7 cellular contexts compared by ENCODE assay signal in the genomic region with DNA sequence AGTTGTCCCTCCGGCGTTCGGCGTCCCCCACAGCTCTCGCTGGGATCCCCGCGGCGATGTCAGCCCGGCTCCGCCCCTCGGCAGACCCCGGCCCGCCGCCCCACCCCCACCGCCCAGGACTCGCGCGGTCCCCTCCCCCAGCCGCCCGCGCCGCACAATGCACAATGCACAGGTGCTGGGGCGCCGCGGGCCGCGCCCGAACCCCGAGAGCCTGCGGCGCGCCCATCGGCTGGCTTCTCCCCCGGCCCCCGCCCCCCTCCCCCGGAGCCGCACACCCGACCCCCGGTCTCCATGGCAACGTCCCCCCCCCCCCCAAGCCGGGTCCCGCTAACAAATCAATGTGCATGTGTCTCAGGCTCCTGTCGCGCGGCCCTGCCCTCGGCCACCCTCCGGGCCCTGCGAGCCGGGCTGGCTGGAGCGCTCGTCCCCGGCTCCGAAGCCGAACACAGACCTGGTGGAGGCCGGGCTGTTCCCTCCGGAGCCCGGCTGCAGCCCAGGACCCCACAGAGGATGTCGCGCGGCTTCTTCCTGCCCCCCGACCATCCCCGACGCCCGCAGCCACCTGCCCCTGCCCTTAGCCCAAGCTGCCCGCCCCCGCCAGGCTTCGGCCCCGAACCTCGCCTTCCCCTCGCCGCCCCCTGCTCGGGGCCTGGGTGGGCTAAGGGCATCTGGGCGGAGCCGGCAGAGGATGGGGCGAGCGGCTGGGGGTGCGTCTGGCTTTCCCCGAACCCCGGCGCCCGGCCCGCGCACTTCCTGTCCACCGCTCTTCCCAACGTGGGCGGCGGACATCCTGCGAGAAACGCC. TPM values are rescaled to one million over a fixed set of nuclear protein-coding genes. Genes with fewer than 3 reads are reported as not detected.
A peak's percentile ranks its signal among the peaks of the same experiment; 100 is the strongest.
DNase-seq lines count a peak whose midpoint lies in the region; ATAC-seq, FAIRE-seq and TF ChIP-seq lines count a peak whose summit lies in the region.

No MANE protein-coding gene starts in this region.

- no peak for TF ChIP-seq CTCF in fibroblast of pulmonary artery (IDR thresholded peaks at IDR 0.05; ENCODE audit: low read length, missing control alignments)
- TF ChIP-seq CTCF in gastrocnemius medialis (IDR thresholded peaks at IDR 0.05 in 4 of 5, conservative IDR thresholded peaks at IDR 0.05 in 1 of 5): no peak

- in situ Hi-C loops in gastrocnemius medialis (cut with MboI; ENCODE audit: low sequenced_read_pairs in 4 of 4): no loop called here

- intact Hi-C loops in gastrocnemius medialis (cut with DNase I; ENCODE audit: low total_unique reads): loop anchor here (1.0 kb wide), 2 partner anchors 20 to 42 kb away; partner anchors contain the start of gene CBX4

- no peaks in the 10 kb centered on the region for H3K9me3 ChIP-seq in SK-N-MC (ENCODE audit: low read depth, low read length)
- no peaks in the 10 kb centered on the region for H3K9me3 ChIP-seq in gastrocnemius medialis

- H3K36me3 ChIP-seq in SK-N-MC (ENCODE audit: insufficient read depth, low read length): peaks cover 17% of the 10 kb centered on the region
- no peaks in the 10 kb centered on the region for H3K36me3 ChIP-seq in gastrocnemius medialis

- H3K4me1 ChIP-seq in gastrocnemius medialis: peaks cover 17 to 38% of the 10 kb centered on the region in 2 donors

- FAIRE-seq in GM12892 (lab: Jason Lieb, UNC): no peak

- peaks cover 64 to 65% (median 65%) of the 10 kb centered on the region in 3 donors for H3K27me3 ChIP-seq in gastrocnemius medialis

- no peak for DNase-seq in SK-N-MC (ENCODE audit: low read depth, low spot score)
- no peak for DNase-seq in fibroblast of pulmonary artery (ENCODE audit: low read depth)
- DNase-seq in gastrocnemius medialis: no peak
- no peak for DNase-seq in GM12892 (ENCODE audit: insufficient read length)

- H3K4me3 ChIP-seq in SK-N-MC (peak overlapping the region; percentile 61; the same call in 1 of the 2 replicates), fibroblast of pulmonary artery (replicated peaks; ENCODE audit: low read depth, low read length) (peak overlapping the region; percentile 55), gastrocnemius medialis (peak overlapping the region; percentile 66 to 87 (median 76))

- ATAC-seq in GM18867 (IDR thresholded peaks at IDR 0.05; ENCODE audit: unreplicated experiment) (peak; percentile 17), HG02981 (IDR thresholded peaks at IDR 0.05; ENCODE audit: unreplicated experiment) (peak; percentile 10), gastrocnemius medialis (peak in 1 of 2 donors; percentile 0), HG03025 (IDR thresholded peaks at IDR 0.05; ENCODE audit: low FRiP score, unreplicated experiment) (no peak)

- H3K9ac ChIP-seq in SK-N-MC (ENCODE audit: insufficient read length): peak overlapping the region; percentile 50

- H3K27ac ChIP-seq in SK-N-MC (peak overlapping the region; percentile 92), gastrocnemius medialis (peak overlapping the region; percentile 63 to 82 (median 78))

- TF ChIP-seq POLR2A in gastrocnemius medialis (IDR thresholded peaks at IDR 0.05): no peak
- no peak for TF ChIP-seq POLR2A in GM12892 (IDR thresholded peaks at IDR 0.05; ENCODE audit: low read depth, low read length)

RNA-seq across cellular contexts. Expression of gene CBX8, which starts 0.8 kb away (rescaled TPM):
- under 1 TPM in 3 of 4 donors, not detected in 1; 0.18 to 0.94 (median 0.49) TPM for total RNA-seq in gastrocnemius medialis
- polyA plus RNA-seq in GM12892 (2012; ENCODE audit: missing spikeins): 1.6 TPM

RNA-seq across cellular contexts. Expression of gene CBX2, which starts 19.7 kb away (rescaled TPM):
- total RNA-seq in gastrocnemius medialis: 1 to 10 TPM in 1 of 4 donors, under 1 TPM in 2, not detected in 1; 0.13 to 1.1 (median 0.42) TPM
- 1.4 TPM for polyA plus RNA-seq in GM12892 (2012; ENCODE audit: missing spikeins)

RNA-seq across cellular contexts. Expression of gene CBX4, which starts 41.5 kb away (rescaled TPM):
- total RNA-seq in gastrocnemius medialis: 1 to 10 TPM; 3.0 to 9.0 (median 5.3) TPM
- polyA plus RNA-seq in GM12892 (2012; ENCODE audit: missing spikeins): 4.1 TPM
